Comparison of ENCODE assay signal across 2 cellular contexts in the genomic region with DNA sequence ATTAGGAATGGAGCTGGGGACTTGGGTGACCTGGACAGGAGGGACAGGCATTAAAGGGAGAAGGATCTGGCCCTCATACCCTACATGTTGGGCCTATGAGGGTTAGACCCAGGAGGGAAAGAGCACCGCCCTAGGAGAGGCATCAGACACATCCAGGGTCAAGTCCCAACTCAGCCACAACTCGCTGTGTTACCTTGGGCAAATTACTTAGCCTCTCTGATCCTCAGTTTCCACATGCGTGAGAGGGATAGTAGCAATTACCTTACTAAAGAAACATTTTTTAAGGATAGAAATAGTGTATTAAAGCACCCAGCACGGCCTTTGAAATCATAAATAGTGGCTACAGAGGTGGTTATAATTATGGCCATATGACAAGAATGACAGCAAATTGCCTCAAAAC.
TF ChIP-seq lines count a peak whose summit lies in the region.

No MANE protein-coding gene starts in this region.

TF ChIP-seq in A549, 52 proteins besides CTCF, POLR2A, EP300 and RAD21:
- TF ChIP-seq, protein P1, sequence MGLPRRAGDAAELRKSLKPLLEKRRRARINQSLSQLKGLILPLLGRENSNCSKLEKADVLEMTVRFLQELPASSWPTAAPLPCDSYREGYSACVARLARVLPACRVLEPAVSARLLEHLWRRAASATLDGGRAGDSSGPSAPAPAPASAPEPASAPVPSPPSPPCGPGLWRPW (IDR thresholded peaks at IDR 0.05), result no peak
- peak; percentile 21 for TF ChIP-seq ZFP36 (IDR thresholded peaks at IDR 0.05; ENCODE audit: borderline replicate concordance, partially characterized antibody)

TF ChIP-seq in K562, 482 proteins besides CTCF, POLR2A, EP300 and RAD21 (continues in another document):
- TF ChIP-seq ZNF143 (CRISPR knock-in tag; IDR thresholded peaks at IDR 0.05), result no peak
- no peak for TF ChIP-seq WHSC1 (IDR thresholded peaks at IDR 0.05; ENCODE audit: low read length)
- no peak for TF ChIP-seq POLR3G (IDR thresholded peaks at IDR 0.05; ENCODE audit: extremely low read depth, insufficient read length, insufficient replicate concordance)
- peak; percentile 71 to 77 for TF ChIP-seq KDM1A (IDR thresholded peaks at IDR 0.05)
- TF ChIP-seq, protein P2, sequence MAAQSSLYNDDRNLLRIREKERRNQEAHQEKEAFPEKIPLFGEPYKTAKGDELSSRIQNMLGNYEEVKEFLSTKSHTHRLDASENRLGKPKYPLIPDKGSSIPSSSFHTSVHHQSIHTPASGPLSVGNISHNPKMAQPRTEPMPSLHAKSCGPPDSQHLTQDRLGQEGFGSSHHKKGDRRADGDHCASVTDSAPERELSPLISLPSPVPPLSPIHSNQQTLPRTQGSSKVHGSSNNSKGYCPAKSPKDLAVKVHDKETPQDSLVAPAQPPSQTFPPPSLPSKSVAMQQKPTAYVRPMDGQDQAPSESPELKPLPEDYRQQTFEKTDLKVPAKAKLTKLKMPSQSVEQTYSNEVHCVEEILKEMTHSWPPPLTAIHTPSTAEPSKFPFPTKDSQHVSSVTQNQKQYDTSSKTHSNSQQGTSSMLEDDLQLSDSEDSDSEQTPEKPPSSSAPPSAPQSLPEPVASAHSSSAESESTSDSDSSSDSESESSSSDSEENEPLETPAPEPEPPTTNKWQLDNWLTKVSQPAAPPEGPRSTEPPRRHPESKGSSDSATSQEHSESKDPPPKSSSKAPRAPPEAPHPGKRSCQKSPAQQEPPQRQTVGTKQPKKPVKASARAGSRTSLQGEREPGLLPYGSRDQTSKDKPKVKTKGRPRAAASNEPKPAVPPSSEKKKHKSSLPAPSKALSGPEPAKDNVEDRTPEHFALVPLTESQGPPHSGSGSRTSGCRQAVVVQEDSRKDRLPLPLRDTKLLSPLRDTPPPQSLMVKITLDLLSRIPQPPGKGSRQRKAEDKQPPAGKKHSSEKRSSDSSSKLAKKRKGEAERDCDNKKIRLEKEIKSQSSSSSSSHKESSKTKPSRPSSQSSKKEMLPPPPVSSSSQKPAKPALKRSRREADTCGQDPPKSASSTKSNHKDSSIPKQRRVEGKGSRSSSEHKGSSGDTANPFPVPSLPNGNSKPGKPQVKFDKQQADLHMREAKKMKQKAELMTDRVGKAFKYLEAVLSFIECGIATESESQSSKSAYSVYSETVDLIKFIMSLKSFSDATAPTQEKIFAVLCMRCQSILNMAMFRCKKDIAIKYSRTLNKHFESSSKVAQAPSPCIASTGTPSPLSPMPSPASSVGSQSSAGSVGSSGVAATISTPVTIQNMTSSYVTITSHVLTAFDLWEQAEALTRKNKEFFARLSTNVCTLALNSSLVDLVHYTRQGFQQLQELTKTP (IDR thresholded peaks at IDR 0.05; ENCODE audit: low read depth in 1 of 2, partially characterized antibody in 2 of 2), result no peak
- TF ChIP-seq, protein P3, sequence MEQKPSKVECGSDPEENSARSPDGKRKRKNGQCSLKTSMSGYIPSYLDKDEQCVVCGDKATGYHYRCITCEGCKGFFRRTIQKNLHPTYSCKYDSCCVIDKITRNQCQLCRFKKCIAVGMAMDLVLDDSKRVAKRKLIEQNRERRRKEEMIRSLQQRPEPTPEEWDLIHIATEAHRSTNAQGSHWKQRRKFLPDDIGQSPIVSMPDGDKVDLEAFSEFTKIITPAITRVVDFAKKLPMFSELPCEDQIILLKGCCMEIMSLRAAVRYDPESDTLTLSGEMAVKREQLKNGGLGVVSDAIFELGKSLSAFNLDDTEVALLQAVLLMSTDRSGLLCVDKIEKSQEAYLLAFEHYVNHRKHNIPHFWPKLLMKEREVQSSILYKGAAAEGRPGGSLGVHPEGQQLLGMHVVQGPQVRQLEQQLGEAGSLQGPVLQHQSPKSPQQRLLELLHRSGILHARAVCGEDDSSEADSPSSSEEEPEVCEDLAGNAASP (IDR thresholded peaks at IDR 0.05), result no peak
- 0 out of 2 replicates have a peak, but pooled peaks have one; percentile 31 for TF ChIP-seq PTBP1 (IDR thresholded peaks at IDR 0.05; ENCODE audit: low read depth, low read length)
- TF ChIP-seq PCBP1 (IDR thresholded peaks at IDR 0.05; ENCODE audit: low read depth, low read length, poor library complexity, severe bottlenecking), result no peak
- TF ChIP-seq, protein P4, sequence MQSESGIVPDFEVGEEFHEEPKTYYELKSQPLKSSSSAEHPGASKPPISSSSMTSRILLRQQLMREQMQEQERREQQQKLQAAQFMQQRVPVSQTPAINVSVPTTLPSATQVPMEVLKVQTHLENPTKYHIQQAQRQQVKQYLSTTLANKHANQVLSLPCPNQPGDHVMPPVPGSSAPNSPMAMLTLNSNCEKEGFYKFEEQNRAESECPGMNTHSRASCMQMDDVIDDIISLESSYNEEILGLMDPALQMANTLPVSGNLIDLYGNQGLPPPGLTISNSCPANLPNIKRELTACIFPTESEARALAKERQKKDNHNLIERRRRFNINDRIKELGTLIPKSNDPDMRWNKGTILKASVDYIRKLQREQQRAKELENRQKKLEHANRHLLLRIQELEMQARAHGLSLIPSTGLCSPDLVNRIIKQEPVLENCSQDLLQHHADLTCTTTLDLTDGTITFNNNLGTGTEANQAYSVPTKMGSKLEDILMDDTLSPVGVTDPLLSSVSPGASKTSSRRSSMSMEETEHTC (IDR thresholded peaks at IDR 0.05), result no peak
- TF ChIP-seq HDAC2 (IDR thresholded peaks at IDR 0.05), result peak; percentile 90
- TF ChIP-seq ZFPM2 (CRISPR knock-in tag; IDR thresholded peaks at IDR 0.05), result no peak
- TF ChIP-seq HDAC8 (tag; IDR thresholded peaks at IDR 0.05), result no peak
- TF ChIP-seq SMAD3 (CRISPR knock-in tag; conservative IDR thresholded peaks at IDR 0.05), result 0 out of 2 replicates have a peak, but pooled peaks have one; percentile 17
- TF ChIP-seq HNRNPL (IDR thresholded peaks at IDR 0.05; ENCODE audit: low read depth, low read length), result no peak
- no peak for TF ChIP-seq CTBP1 (IDR thresholded peaks at IDR 0.05; ENCODE audit: borderline replicate concordance)
- TF ChIP-seq, protein P5, sequence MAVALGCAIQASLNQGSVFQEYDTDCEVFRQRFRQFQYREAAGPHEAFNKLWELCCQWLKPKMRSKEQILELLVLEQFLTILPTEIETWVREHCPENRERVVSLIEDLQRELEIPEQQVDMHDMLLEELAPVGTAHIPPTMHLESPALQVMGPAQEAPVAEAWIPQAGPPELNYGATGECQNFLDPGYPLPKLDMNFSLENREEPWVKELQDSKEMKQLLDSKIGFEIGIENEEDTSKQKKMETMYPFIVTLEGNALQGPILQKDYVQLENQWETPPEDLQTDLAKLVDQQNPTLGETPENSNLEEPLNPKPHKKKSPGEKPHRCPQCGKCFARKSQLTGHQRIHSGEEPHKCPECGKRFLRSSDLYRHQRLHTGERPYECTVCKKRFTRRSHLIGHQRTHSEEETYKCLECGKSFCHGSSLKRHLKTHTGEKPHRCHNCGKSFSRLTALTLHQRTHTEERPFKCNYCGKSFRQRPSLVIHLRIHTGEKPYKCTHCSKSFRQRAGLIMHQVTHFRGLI (CRISPR knock-in tag; IDR thresholded peaks at IDR 0.05), result no peak
- TF ChIP-seq TFAM (CRISPR knock-in tag; conservative IDR thresholded peaks at IDR 0.05), result no peak
- TF ChIP-seq, protein P6, sequence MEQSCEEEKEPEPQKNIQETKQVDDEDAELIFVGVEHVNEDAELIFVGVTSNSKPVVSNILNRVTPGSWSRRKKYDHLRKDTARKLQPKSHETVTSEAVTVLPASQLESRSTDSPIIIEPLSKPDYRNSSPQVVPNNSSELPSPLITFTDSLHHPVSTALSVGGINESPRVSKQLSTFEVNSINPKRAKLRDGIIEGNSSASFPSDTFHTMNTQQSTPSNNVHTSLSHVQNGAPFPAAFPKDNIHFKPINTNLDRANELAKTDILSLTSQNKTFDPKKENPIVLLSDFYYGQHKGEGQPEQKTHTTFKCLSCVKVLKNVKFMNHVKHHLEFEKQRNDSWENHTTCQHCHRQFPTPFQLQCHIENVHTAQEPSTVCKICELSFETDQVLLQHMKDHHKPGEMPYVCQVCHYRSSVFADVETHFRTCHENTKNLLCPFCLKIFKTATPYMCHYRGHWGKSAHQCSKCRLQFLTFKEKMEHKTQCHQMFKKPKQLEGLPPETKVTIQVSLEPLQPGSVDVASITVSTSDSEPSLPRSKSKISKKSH (CRISPR knock-in tag; IDR thresholded peaks at IDR 0.05), result no peak
- TF ChIP-seq MEF2A (IDR thresholded peaks at IDR 0.05; ENCODE audit: control insufficient read depth, low read depth, low read length), result no peak
- TF ChIP-seq, protein P7, sequence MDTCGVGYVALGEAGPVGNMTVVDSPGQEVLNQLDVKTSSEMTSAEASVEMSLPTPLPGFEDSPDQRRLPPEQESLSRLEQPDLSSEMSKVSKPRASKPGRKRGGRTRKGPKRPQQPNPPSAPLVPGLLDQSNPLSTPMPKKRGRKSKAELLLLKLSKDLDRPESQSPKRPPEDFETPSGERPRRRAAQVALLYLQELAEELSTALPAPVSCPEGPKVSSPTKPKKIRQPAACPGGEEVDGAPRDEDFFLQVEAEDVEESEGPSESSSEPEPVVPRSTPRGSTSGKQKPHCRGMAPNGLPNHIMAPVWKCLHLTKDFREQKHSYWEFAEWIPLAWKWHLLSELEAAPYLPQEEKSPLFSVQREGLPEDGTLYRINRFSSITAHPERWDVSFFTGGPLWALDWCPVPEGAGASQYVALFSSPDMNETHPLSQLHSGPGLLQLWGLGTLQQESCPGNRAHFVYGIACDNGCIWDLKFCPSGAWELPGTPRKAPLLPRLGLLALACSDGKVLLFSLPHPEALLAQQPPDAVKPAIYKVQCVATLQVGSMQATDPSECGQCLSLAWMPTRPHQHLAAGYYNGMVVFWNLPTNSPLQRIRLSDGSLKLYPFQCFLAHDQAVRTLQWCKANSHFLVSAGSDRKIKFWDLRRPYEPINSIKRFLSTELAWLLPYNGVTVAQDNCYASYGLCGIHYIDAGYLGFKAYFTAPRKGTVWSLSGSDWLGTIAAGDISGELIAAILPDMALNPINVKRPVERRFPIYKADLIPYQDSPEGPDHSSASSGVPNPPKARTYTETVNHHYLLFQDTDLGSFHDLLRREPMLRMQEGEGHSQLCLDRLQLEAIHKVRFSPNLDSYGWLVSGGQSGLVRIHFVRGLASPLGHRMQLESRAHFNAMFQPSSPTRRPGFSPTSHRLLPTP (IDR thresholded peaks at IDR 0.05; ENCODE audit: borderline replicate concordance, extremely low read depth, insufficient read length), result no peak
- TF ChIP-seq, protein P8, sequence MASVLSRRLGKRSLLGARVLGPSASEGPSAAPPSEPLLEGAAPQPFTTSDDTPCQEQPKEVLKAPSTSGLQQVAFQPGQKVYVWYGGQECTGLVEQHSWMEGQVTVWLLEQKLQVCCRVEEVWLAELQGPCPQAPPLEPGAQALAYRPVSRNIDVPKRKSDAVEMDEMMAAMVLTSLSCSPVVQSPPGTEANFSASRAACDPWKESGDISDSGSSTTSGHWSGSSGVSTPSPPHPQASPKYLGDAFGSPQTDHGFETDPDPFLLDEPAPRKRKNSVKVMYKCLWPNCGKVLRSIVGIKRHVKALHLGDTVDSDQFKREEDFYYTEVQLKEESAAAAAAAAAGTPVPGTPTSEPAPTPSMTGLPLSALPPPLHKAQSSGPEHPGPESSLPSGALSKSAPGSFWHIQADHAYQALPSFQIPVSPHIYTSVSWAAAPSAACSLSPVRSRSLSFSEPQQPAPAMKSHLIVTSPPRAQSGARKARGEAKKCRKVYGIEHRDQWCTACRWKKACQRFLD (CRISPR knock-in tag; IDR thresholded peaks at IDR 0.05), result no peak
- no peak for TF ChIP-seq HMG20A (CRISPR knock-in tag; conservative IDR thresholded peaks at IDR 0.05)
- TF ChIP-seq, protein P9, sequence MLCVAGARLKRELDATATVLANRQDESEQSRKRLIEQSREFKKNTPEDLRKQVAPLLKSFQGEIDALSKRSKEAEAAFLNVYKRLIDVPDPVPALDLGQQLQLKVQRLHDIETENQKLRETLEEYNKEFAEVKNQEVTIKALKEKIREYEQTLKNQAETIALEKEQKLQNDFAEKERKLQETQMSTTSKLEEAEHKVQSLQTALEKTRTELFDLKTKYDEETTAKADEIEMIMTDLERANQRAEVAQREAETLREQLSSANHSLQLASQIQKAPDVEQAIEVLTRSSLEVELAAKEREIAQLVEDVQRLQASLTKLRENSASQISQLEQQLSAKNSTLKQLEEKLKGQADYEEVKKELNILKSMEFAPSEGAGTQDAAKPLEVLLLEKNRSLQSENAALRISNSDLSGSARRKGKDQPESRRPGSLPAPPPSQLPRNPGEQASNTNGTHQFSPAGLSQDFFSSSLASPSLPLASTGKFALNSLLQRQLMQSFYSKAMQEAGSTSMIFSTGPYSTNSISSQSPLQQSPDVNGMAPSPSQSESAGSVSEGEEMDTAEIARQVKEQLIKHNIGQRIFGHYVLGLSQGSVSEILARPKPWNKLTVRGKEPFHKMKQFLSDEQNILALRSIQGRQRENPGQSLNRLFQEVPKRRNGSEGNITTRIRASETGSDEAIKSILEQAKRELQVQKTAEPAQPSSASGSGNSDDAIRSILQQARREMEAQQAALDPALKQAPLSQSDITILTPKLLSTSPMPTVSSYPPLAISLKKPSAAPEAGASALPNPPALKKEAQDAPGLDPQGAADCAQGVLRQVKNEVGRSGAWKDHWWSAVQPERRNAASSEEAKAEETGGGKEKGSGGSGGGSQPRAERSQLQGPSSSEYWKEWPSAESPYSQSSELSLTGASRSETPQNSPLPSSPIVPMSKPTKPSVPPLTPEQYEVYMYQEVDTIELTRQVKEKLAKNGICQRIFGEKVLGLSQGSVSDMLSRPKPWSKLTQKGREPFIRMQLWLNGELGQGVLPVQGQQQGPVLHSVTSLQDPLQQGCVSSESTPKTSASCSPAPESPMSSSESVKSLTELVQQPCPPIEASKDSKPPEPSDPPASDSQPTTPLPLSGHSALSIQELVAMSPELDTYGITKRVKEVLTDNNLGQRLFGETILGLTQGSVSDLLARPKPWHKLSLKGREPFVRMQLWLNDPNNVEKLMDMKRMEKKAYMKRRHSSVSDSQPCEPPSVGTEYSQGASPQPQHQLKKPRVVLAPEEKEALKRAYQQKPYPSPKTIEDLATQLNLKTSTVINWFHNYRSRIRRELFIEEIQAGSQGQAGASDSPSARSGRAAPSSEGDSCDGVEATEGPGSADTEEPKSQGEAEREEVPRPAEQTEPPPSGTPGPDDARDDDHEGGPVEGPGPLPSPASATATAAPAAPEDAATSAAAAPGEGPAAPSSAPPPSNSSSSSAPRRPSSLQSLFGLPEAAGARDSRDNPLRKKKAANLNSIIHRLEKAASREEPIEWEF (CRISPR knock-in tag; IDR thresholded peaks at IDR 0.05), result no peak
- TF ChIP-seq JUN (IDR thresholded peaks at IDR 0.05; ENCODE audit: borderline replicate concordance, low read depth, low read length), result no peak
- no peak for TF ChIP-seq JUN (CRISPR knock-in tag; IDR thresholded peaks at IDR 0.05; ENCODE audit: borderline replicate concordance)
- no peak for TF ChIP-seq ELF1 (tag; IDR thresholded peaks at IDR 0.05)
- peak; percentile 85 for TF ChIP-seq ADNP (tag; IDR thresholded peaks at IDR 0.05)
- no peak for TF ChIP-seq MYBL2 (IDR thresholded peaks at IDR 0.05; ENCODE audit: low read depth)
- no peak for TF ChIP-seq MYBL2 (CRISPR knock-in tag; IDR thresholded peaks at IDR 0.05; ENCODE audit: borderline replicate concordance)
- TF ChIP-seq, protein P10, sequence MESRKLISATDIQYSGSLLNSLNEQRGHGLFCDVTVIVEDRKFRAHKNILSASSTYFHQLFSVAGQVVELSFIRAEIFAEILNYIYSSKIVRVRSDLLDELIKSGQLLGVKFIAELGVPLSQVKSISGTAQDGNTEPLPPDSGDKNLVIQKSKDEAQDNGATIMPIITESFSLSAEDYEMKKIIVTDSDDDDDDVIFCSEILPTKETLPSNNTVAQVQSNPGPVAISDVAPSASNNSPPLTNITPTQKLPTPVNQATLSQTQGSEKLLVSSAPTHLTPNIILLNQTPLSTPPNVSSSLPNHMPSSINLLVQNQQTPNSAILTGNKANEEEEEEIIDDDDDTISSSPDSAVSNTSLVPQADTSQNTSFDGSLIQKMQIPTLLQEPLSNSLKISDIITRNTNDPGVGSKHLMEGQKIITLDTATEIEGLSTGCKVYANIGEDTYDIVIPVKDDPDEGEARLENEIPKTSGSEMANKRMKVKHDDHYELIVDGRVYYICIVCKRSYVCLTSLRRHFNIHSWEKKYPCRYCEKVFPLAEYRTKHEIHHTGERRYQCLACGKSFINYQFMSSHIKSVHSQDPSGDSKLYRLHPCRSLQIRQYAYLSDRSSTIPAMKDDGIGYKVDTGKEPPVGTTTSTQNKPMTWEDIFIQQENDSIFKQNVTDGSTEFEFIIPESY (CRISPR knock-in tag; IDR thresholded peaks at IDR 0.05), result no peak
- no peak for TF ChIP-seq ZNF347 (CRISPR knock-in tag; IDR thresholded peaks at IDR 0.05; ENCODE audit: low read depth)
- TF ChIP-seq KAT2B (IDR thresholded peaks at IDR 0.05; ENCODE audit: low read depth, low read length), result no peak
- TF ChIP-seq ARID2 (IDR thresholded peaks at IDR 0.05), result no peak
